Comparison of ENCODE assay signal across 14 cellular contexts in the genomic region with DNA sequence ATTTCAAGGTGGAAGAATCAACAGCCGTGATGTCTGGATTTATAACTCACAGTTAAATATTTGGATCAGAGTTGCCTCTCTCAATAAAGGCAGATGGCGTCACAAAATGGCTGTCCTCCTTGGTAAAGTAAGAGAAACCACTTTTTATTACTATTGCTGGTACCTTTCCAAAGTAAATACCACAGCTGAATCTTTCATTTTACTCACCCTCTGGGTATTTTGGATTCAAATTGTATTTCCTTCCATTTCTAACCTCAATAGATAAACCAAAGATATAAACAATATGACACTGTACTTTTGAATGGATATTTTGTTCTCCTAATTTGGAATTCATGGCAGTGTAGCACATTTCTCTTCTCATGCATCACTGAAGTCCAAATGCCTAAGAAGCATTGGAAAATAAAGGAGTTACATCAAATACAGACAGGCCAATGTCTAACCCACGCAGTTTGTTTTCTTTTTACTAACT. TPM values are rescaled to one million over a fixed set of nuclear protein-coding genes. Genes with fewer than 3 reads are reported as not detected.
DNase-seq lines count a peak whose midpoint lies in the region; ATAC-seq and TF ChIP-seq lines count a peak whose summit lies in the region.
"Had no signal": no experiment of that assay in that cellular context is flagged by ENCODE, and none has a peak within 500 bp of the region (broad histone marks: within the 10 kb centered on the region; RNA-seq: fewer than 3 reads in every experiment).

No MANE protein-coding gene starts in this region.

- no peaks in the 10 kb centered on the region for H3K36me3 ChIP-seq in GM23248 (ENCODE audit: low read depth)
- H3K36me3 ChIP-seq in SJSA1, result no peaks in the 10 kb centered on the region

- H2AFZ ChIP-seq in GM23248, result peak overlapping the region; percentile 50; the same call in 1 of the 2 replicates

- 44 to 50% methylated on average over 3 of the region's 3 CpGs for WGBS in GM23248 (ENCODE audit: low coverage in 1 of 2, low lambda C conversion rate in 2 of 2, missing lambda C conversion rate in 2 of 2), 2 experiments

- TF ChIP-seq POLR2A in erythroblast (IDR thresholded peaks at IDR 0.05; ENCODE audit: low read length), result no peak

- no peak overlapping the region for H3K4me3 ChIP-seq in GM23248
- H3K4me3 ChIP-seq in SJSA1, result no peak overlapping the region
- H3K4me3 ChIP-seq in fibroblast of mammary gland (ENCODE audit: control insufficient read depth, low read depth, low read length), result no peak overlapping the region

- H3K9me3 ChIP-seq in GM23248 (ENCODE audit: low read depth) (no peaks in the 10 kb centered on the region), SJSA1 (replicated peaks) (no peaks in the 10 kb centered on the region)

- H3F3A ChIP-seq in GM23248 (ENCODE audit: insufficient read depth), result peaks cover 14% of the 10 kb centered on the region; the same call in 1 of the 2 replicates

- ATAC-seq in HG03025 (IDR thresholded peaks at IDR 0.05; ENCODE audit: low FRiP score, unreplicated experiment), result no peak

- peak overlapping the region; percentile 15 for H3K4me2 ChIP-seq in GM23248 (ENCODE audit: unreplicated experiment)

- H3K9ac ChIP-seq in GM23248, result no peak overlapping the region

- H4K20me1 ChIP-seq in GM23248 (ENCODE audit: insufficient read depth), result no peaks in the 10 kb centered on the region

- H3K79me2 ChIP-seq in GM23248 (ENCODE audit: insufficient read depth), result no peaks in the 10 kb centered on the region

- H3K27ac ChIP-seq in GM23248, result peak overlapping the region; percentile 42
- peak overlapping the region; percentile 63 for H3K27ac ChIP-seq in SJSA1
- H3K27ac ChIP-seq: HL-60, VCaP had no signal

- H3K9me2 ChIP-seq in GM23248 (ENCODE audit: insufficient read depth), result no peaks in the 10 kb centered on the region

- H3K27me3 ChIP-seq in GM23248 (replicated peaks; ENCODE audit: insufficient read depth) (no peaks in the 10 kb centered on the region), SJSA1 (replicated peaks) (no peaks in the 10 kb centered on the region)

- in situ Hi-C loops in GM23248 (cut with MboI), result no loop called here

- no peak for TF ChIP-seq CTCF in fibroblast of mammary gland (conservative IDR thresholded peaks at IDR 0.05; ENCODE audit: control insufficient read depth, insufficient read depth, low read depth, low read length)

- peaks cover 45% of the 10 kb centered on the region for H3K4me1 ChIP-seq in GM23248 (ENCODE audit: insufficient read depth)
- peaks cover 10% of the 10 kb centered on the region for H3K4me1 ChIP-seq in SJSA1 (replicated peaks)

- peak; percentile 90 for DNase-seq in GM23248
- peak; percentile 59 to 92 for DNase-seq in SJSA1 (ENCODE audit: low read depth in 1 of 2, low spot score in 2 of 2)
- DNase-seq in fibroblast of mammary gland (ENCODE audit: low read depth), result peak; percentile 91
- DNase-seq in putamen (ENCODE audit: low spot score), result peak; percentile 19
- no peak for DNase-seq in COLO668 (lab: John Stamatoyannopoulos, UW; ENCODE audit: unreplicated experiment)
- DNase-seq in erythroblast (lab: John Stamatoyannopoulos, UW), result no peak
- no peak for DNase-seq in SIG-M5 treated with dmso at 0.1 percent for 504 hours (lab: John Stamatoyannopoulos, UW; ENCODE audit: unreplicated experiment)
- DNase-seq: H9, kidney, NCI-H1930, retina had no signal

RNA-seq across cellular contexts. Expression of a gene that starts 29.5 kb away (rescaled TPM):
- 13.2 and 18.3 TPM in 2 replicates for total RNA-seq in GM23248 (2014; rRNA removed; shearing (Covaris generic))
- 10.1 and 11.7 TPM in 2 replicates for polyA plus RNA-seq in GM23248 (2016; fragmentation: Nextera tagmentation; extraction: Ambion mirVana)
- 5.9 and 14.9 TPM in 2 replicates for total RNA-seq in SJSA1 (2014; rRNA removed; shearing (Covaris generic))

RNA-seq across cellular contexts. Expression of a gene that starts 32.6 kb away (rescaled TPM):
- 29.6 and 34.7 TPM in 2 replicates for total RNA-seq in GM23248 (2014; rRNA removed; shearing (Covaris generic))
- polyA plus RNA-seq in GM23248 (2016; fragmentation: Nextera tagmentation; extraction: Ambion mirVana), result 11.0 and 14.0 TPM in 2 replicates
- total RNA-seq in SJSA1 (2014; rRNA removed; shearing (Covaris generic)), result 14.9 and 20.0 TPM in 2 replicates

Comparison
In these comparisons a context has a peak if more than half of its experiments do, and no peak if none do; other contexts are left out.
1. DNase-seq: peak in GM23248 (single experiment), SJSA1 (2 of 2), fibroblast of mammary gland (single experiment) and putamen (single experiment); none in COLO668 (single experiment), erythroblast (0 of 2) and SIG-M5 treated with dmso at 0.1 percent for 504 hours (single experiment).